In the genomic region with DNA sequence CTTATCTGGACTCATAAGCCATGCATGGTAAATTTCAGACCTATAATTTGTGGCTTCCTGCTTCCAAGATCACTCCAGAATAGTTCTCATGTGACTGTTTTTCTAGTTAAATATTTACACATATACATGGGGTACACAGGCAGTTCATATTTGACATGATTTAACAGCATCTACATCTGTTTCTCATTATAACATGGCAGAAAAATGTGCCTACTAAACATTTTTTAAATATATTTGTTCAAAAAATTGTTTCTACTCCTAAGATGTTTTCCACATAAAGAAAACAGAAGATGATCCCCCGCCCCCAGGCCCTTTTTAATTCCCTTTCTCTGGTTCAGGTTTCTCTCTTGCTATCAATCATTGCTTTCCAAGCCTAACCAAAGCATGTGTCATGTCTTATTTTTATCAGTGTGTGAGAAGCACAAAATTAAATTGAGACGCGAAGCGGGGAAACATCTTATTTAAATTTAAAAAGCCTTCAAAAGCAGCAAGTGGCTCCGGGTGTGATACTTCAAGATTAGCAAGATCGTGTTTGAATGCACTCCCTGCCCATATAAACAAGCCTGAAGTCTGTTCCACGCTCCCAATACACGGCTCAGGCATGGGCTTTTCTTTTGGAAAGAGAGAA, we compare ENCODE assay signal across 11 cellular contexts. TPM values are rescaled to one million over a fixed set of nuclear protein-coding genes. Genes with fewer than 3 reads are reported as not detected.
A peak's percentile ranks its signal among the peaks of the same experiment; 100 is the strongest.
DNase-seq lines count a peak whose midpoint lies in the region; ATAC-seq and TF ChIP-seq lines count a peak whose summit lies in the region.
"Had no signal": no experiment of that assay in that cellular context is flagged by ENCODE, and none has a peak within 500 bp of the region (broad histone marks: within the 10 kb centered on the region; RNA-seq: fewer than 3 reads in every experiment).

No MANE protein-coding gene starts in this region.

- H3K36me3 ChIP-seq in GM23248 (ENCODE audit: low read depth), result no peaks in the 10 kb centered on the region
- H3K36me3 ChIP-seq in PC-3 (ENCODE audit: low read depth, low read length), result no peaks in the 10 kb centered on the region
- H3K36me3 ChIP-seq in body of pancreas (replicated peaks in 1 of 2; ENCODE audit: insufficient read depth in 1 of 2, low read depth in 2 of 2), result no peaks in the 10 kb centered on the region

- no TSS peak for BruUV-seq in PC-3 (replicated peaks; lab: Mats Ljungman, UMichigan)

- DNase-seq in AG09319 (ENCODE audit: extremely low read depth, low read depth) (peak; percentile 90), GM23248 (peak; percentile 65), PC-3 (peak; percentile 36), kidney tubule cell (ENCODE audit: low spot score) (peak; percentile 79), HUDEP-2 (lab: John Stamatoyannopoulos, UW; ENCODE audit: unreplicated experiment in 76 of 76) (no peak), body of pancreas (no peak), NCI-H2196 treated with DMSO at 0.1 percent for 48 hours (lab: John Stamatoyannopoulos, UW; ENCODE audit: unreplicated experiment) (no peak)
- DNase-seq: activated naive CD4-positive, alpha-beta T cell treated with Interleukin-2 at 50 U/mL for 16 hours; DMS79; T-helper 17 cell had no signal

- peak overlapping the region; percentile 69 for H3K4me2 ChIP-seq in GM23248 (ENCODE audit: unreplicated experiment)
- H3K4me2 ChIP-seq in PC-3 (ENCODE audit: low read length), result no peak overlapping the region

- H3K9ac ChIP-seq in GM23248 (no peak overlapping the region), PC-3 (ENCODE audit: low read length) (no peak overlapping the region)

- H3F3A ChIP-seq in GM23248 (ENCODE audit: insufficient read depth) (peaks cover 15% of the 10 kb centered on the region), PC-3 (ENCODE audit: low read length, unreplicated experiment) (no peaks in the 10 kb centered on the region)

- H3K9me3 ChIP-seq in GM23248 (ENCODE audit: low read depth) (no peaks in the 10 kb centered on the region), PC-3 (ENCODE audit: low read length) (no peaks in the 10 kb centered on the region), body of pancreas (no peaks in the 10 kb centered on the region)

- in situ Hi-C loops in GM23248 (cut with MboI), result no loop called here

- no peaks in the 10 kb centered on the region for H4K20me1 ChIP-seq in GM23248 (ENCODE audit: insufficient read depth)
- no peaks in the 10 kb centered on the region for H4K20me1 ChIP-seq in PC-3 (ENCODE audit: low read length)

- intact Hi-C loops in PC-3 (cut with micrococcal nuclease) (loop anchor here (1.0 to 5.0 kb wide), 2 partner anchors 26 to 122 kb away; no protein-coding TSS in a partner anchor), body of pancreas (cut with DNase I) (no loop called here)

- no peaks in the 10 kb centered on the region for H3K9me2 ChIP-seq in GM23248 (ENCODE audit: insufficient read depth)
- no peaks in the 10 kb centered on the region for H3K9me2 ChIP-seq in PC-3 (replicated peaks; ENCODE audit: low read length)

- no peak for TF ChIP-seq POLR2A in body of pancreas (IDR thresholded peaks at IDR 0.05)

- peak; percentile 52 for ATAC-seq in PC-3
- ATAC-seq in GM21528 (IDR thresholded peaks at IDR 0.05; ENCODE audit: low FRiP score, unreplicated experiment), result no peak
- no peak for ATAC-seq in body of pancreas
- ATAC-seq: T-helper 17 cell had no signal

- H3K27ac ChIP-seq in GM23248, result no peak overlapping the region
- peak overlapping the region; percentile 25 for H3K27ac ChIP-seq in PC-3 (ENCODE audit: low read length)
- no peak overlapping the region for H3K27ac ChIP-seq in body of pancreas

- H3K4me1 ChIP-seq in GM23248 (ENCODE audit: insufficient read depth) (peaks cover 28% of the 10 kb centered on the region), PC-3 (ENCODE audit: insufficient read depth, low read length) (peaks cover 25% of the 10 kb centered on the region), body of pancreas (no peaks in the 10 kb centered on the region)

- no peaks in the 10 kb centered on the region for H3K79me2 ChIP-seq in GM23248 (ENCODE audit: insufficient read depth)
- no peaks in the 10 kb centered on the region for H3K79me2 ChIP-seq in PC-3 (ENCODE audit: low read length)

- WGBS in GM23248 (ENCODE audit: low coverage in 1 of 2, low lambda C conversion rate in 2 of 2, missing lambda C conversion rate in 2 of 2), 2 experiments, result 11 to 12% methylated on average over 8 of the region's 8 CpGs
- 70 to 73% methylated on average over 8 of the region's 8 CpGs for WGBS in body of pancreas, 2 donors

- CTCF ChIA-PET in PC-3 (lab: Charles Lee), result no interaction called here

- no peaks in the 10 kb centered on the region for H3K27me3 ChIP-seq in GM23248 (replicated peaks; ENCODE audit: insufficient read depth)
- no peaks in the 10 kb centered on the region for H3K27me3 ChIP-seq in PC-3 (ENCODE audit: low read length)
- H3K27me3 ChIP-seq in body of pancreas, result no peaks in the 10 kb centered on the region

- POLR2A ChIA-PET in PC-3 (lab: Charles Lee; ENCODE audit: unreplicated experiment), result no interaction called here

- TF ChIP-seq CTCF in AG09319 (IDR thresholded peaks at IDR 0.05; ENCODE audit: low read depth, low read length) (no peak), PC-3 (conservative IDR thresholded peaks at IDR 0.05; ENCODE audit: low read depth, low read length) (no peak), body of pancreas (IDR thresholded peaks at IDR 0.05) (no peak)

- H2AFZ ChIP-seq in GM23248 (peak overlapping the region; percentile 22), PC-3 (ENCODE audit: low read length) (no peak overlapping the region)

- H3K4me3 ChIP-seq in GM23248, result peak overlapping the region; percentile 37
- H3K4me3 ChIP-seq in PC-3 (ENCODE audit: low read length), result no peak overlapping the region
- H3K4me3 ChIP-seq in body of pancreas, result no peak overlapping the region

RNA-seq across cellular contexts. Expression of a gene that starts 37.3 kb away (rescaled TPM):
- total RNA-seq in GM23248 (2014; rRNA removed; shearing (Covaris generic)), result not detected in 2 replicates
- polyA plus RNA-seq in GM23248 (2016; fragmentation: Nextera tagmentation; extraction: Ambion mirVana), result not detected in 2 replicates
- total RNA-seq in PC-3 (2014; rRNA removed) (0.12 and 0.29 TPM in 2 replicates), body of pancreas (1 to 10 TPM; 3.0 to 5.7 TPM)

Comparison
In these comparisons a context has a peak if more than half of its experiments do, and no peak if none do; other contexts are left out.
1. DNase-seq: peak in AG09319 (single experiment), GM23248 (single experiment), PC-3 (single experiment) and kidney tubule cell (single experiment); none in HUDEP-2 (0 of 76), body of pancreas (0 of 4) and NCI-H2196 treated with DMSO at 0.1 percent for 48 hours (single experiment).